ENCODE assay signal across 15 cellular contexts in the genomic region with DNA sequence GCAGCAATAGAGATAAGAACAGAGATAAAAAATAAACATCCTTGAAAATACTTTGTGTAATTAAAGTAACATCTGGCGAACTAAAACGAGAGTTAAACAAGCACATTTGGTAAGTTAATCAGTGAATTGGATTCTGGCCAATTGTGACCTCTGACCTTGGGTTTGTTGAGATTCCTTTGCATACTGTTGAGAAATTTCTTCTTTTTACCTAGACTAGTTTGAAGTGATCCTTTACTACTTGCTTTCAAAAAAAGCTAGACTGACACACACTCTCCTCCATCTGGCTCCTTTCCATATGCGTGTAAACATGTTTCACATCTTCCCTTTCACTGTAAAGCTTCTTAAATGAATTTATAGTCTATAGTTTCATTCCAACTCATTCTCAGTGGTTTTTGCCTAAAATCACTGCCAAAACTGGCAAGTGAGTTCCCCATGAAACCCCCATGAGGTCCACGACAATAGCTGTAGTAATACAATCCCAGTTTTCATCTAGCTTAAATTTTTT.
DNase-seq lines count a peak whose midpoint lies in the region; ATAC-seq and TF ChIP-seq lines count a peak whose summit lies in the region.
"Had no signal": no experiment of that assay in that cellular context is flagged by ENCODE, and none has a peak within 500 bp of the region (broad histone marks: within the 10 kb centered on the region; RNA-seq: fewer than 3 reads in every experiment).

No MANE protein-coding gene starts in this region.

- peak; percentile 84 for DNase-seq in fibroblast of peridontal ligament (ENCODE audit: extremely low read depth)
- DNase-seq in cortex of kidney (lab: John Stamatoyannopoulos, UW) = no peak
- DNase-seq in brain microvascular endothelial cell = no peak
- DNase-seq in GM13977 (ENCODE audit: low spot score) = no peak
- DNase-seq: activated naive CD4-positive, alpha-beta T cell treated with anti-CD3 and anti-CD28 coated beads, Interleukin-2, amount 10 ng/mL, durations not matched to agents 7 days and 5 days; CD4-positive, CD25-positive, alpha-beta regulatory T cell; hypothalamus; NCI-H1930; stimulated activated naive CD4-positive, alpha-beta T cell treated with Interleukin-2 at 50 U/mL for 16 hours had no signal

- no peaks in the 10 kb centered on the region for H3K36me3 ChIP-seq in brain microvascular endothelial cell (replicated peaks)

- H3K4me3 ChIP-seq in brain microvascular endothelial cell (ENCODE audit: low read depth, low read length) = no peak overlapping the region
- H3K4me3 ChIP-seq: coronary artery had no signal

- ATAC-seq in GM18498 (IDR thresholded peaks at IDR 0.05; ENCODE audit: unreplicated experiment) = peak; percentile 65
- ATAC-seq in GM21390 (IDR thresholded peaks at IDR 0.05; ENCODE audit: unreplicated experiment) = peak; percentile 55
- ATAC-seq in HG03432 (IDR thresholded peaks at IDR 0.05; ENCODE audit: unreplicated experiment) = peak; percentile 73
- ATAC-seq in GM21381 (IDR thresholded peaks at IDR 0.05; ENCODE audit: unreplicated experiment) = no peak

- no peak overlapping the region for H3K27ac ChIP-seq in brain microvascular endothelial cell
- H3K27ac ChIP-seq: coronary artery, parathyroid adenoma had no signal

- no peak for TF ChIP-seq CTCF in brain microvascular endothelial cell (IDR thresholded peaks at IDR 0.05; ENCODE audit: low read depth, low read length, missing control alignments)
- no peak for TF ChIP-seq CTCF in GM13977 (IDR thresholded peaks at IDR 0.05; ENCODE audit: extremely low read depth, insufficient read depth, missing control alignments)

- in situ Hi-C loops in brain microvascular endothelial cell (cut with HindIII; ENCODE audit: low pct_ligation_motif_present, low sequenced_read_pairs) (no loop called here), GM13977 (cut with MboI; ENCODE audit: low pct_unique_long_range_greater_than_20kb, low sequenced_read_pairs, unreplicated experiment) (no loop called here)

- H3K27me3 ChIP-seq in brain microvascular endothelial cell (replicated peaks) = no peaks in the 10 kb centered on the region
